19 cellular contexts compared by ENCODE assay signal in genomic region chr6:167502471-167502870, GRCh38.
"Had no signal": no experiment of that assay in that cellular context is flagged by ENCODE, and none has a peak within 500 bp of the region (broad histone marks: within the 10 kb centered on the region; RNA-seq: fewer than 3 reads in every experiment).

No MANE protein-coding gene starts in this region.

- H3K9me3 ChIP-seq: SJCRH30 had no signal

- H3K4me1 ChIP-seq: SJCRH30 had no signal

- H3K27ac ChIP-seq: KMS-11, PC-9, RWPE1, SJCRH30, SK-N-MC had no signal

- FAIRE-seq: RCC 7860 had no signal

- H3K9ac ChIP-seq: KMS-11 had no signal

- DNase-seq: MM.1S, NCI-H1092, NCI-H1105, NCI-H1417 treated with DMSO at 0.1 percent for 48 hours, NCI-H2029, NCI-H2081, NCI-H2171, NCI-H446 treated with DMSO at 0.1 percent for 48 hours, NCI-H510A, SHP77, SIG-M5 had no signal

- H3K36me3 ChIP-seq: SJCRH30 had no signal

- H3K4me3 ChIP-seq: PC-9, SJCRH30, SK-N-MC had no signal

- ATAC-seq: Right ventricle myocardium inferior, SK-N-SH treated with all-trans-retinoic acid at 6 μM for 48 hours had no signal

- H3K4me2 ChIP-seq: KMS-11, PC-9 had no signal

- H3K27me3 ChIP-seq: SJCRH30 had no signal

- H2AFZ ChIP-seq: PC-9 had no signal
